In the genomic region with DNA sequence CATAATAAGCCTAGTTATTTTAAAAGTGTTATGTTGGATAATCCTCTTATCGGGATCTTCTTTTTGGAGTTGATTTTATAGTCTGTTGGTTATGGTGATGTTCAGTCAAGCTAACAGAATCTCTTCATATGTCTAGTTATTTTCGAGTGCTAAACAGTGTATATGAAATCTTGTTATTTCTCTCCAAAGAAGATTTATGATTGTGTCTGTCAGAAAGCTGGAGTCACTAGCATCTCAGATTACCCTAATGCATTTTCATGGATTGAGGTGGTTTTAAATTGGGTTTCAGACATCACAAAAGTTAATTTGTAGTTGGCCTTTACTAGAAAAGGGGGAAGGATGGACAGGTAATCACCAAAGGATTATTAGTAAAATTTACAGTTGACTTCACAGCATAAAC, we compare ENCODE assay signal across 10 cellular contexts. TPM values are rescaled to one million over a fixed set of nuclear protein-coding genes. Genes with fewer than 3 reads are reported as not detected.
"Had no signal": no experiment of that assay in that cellular context is flagged by ENCODE, and none has a peak within 500 bp of the region (broad histone marks: within the 10 kb centered on the region; RNA-seq: fewer than 3 reads in every experiment).

No MANE protein-coding gene starts in this region.

- DNase-seq: H7, HFFc6, KG1 had no signal

- H3K27ac ChIP-seq: HL-60 had no signal

- H3K4me3 Mint-ChIP-seq: GM23338, HFFc6, IgD-negative memory B cell had no signal

- H3K9me3 Mint-ChIP-seq: GM23338, HFFc6 had no signal

- H3K27ac Mint-ChIP-seq: GM23338, HFFc6, IgD-negative memory B cell had no signal

- ATAC-seq: GM23338, HCT116, HepG2 had no signal

- H3K36me3 ChIP-seq: HAP-1 had no signal

- H3K4me1 ChIP-seq: HAP-1 had no signal

- H3K9me3 ChIP-seq: HAP-1 had no signal

- H3K4me3 ChIP-seq: GM23338, HAP-1 had no signal

- H3K4me1 Mint-ChIP-seq: IgD-negative memory B cell had no signal

RNA-seq across cellular contexts. Expression of a gene that starts 13.3 kb away (rescaled TPM):
- total RNA-seq: H1, H7, HepG2, HFFc6 had no signal

RNA-seq across cellular contexts. Expression of a gene that starts 27.0 kb away (rescaled TPM):
- total RNA-seq: HFFc6 had no signal
